Comparison of ENCODE assay signal across 10 cellular contexts in the genomic region with DNA sequence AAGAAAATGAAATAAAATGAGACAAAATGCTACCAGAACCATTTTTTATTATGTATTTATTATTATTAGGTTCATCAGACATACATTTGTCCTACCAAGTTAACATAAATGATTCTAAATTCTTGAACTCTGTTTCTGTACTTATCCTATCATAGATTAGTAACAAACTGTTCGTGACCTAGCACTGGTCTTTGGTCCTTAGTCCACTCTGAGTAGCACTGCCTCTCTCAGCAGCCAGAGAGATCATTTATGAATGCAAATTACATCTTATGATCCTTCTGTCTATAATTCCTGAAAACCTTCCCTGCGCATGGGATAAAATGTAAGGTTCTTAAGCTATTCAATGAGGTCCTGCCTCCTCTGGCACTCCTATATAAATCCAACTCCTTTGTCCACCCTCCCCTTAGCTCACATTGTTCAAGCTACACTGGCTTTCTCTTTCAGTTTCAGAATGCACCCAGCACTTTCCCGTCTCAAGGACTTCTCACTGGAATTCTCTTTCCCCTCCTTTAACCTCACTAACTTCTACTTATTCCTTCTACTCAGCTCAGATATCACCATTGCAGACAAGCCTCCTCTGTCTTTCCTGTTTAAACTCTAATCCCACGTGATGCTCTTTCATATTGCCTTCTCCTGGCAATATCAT. TPM values are rescaled to one million over a fixed set of nuclear protein-coding genes. Genes with fewer than 3 reads are reported as not detected.
DNase-seq lines count a peak whose midpoint lies in the region; ATAC-seq and TF ChIP-seq lines count a peak whose summit lies in the region.
"Had no signal": no experiment of that assay in that cellular context is flagged by ENCODE, and none has a peak within 500 bp of the region (broad histone marks: within the 10 kb centered on the region; RNA-seq: fewer than 3 reads in every experiment).

No MANE protein-coding gene starts in this region.

- peaks cover 0 to 45% (median 41%) of the 10 kb centered on the region in 4 donors for H3K4me1 ChIP-seq in esophagus muscularis mucosa
- H3K4me1 ChIP-seq: psoas muscle had no signal

- peak overlapping the region; percentile 26 to 54 (median 40) for H3K4me3 ChIP-seq in esophagus muscularis mucosa
- H3K4me3 ChIP-seq: psoas muscle had no signal

- intact Hi-C loops in esophagus muscularis mucosa (cut with DNase I): no loop called here

- no peaks in the 10 kb centered on the region for H3K36me3 ChIP-seq in esophagus muscularis mucosa

- peaks cover 3% of the 10 kb centered on the region for H3K27me3 Mint-ChIP-seq in IgD-negative memory B cell
- no peaks in the 10 kb centered on the region for H3K27me3 Mint-ChIP-seq in stimulated activated naive B cell treated with anti-CD40 and anti-IgM and Interleukin-4, amounts not matched to agents 10 μg/mL and 1 μg/mL and 100 μg/mL, for 72 hours
- no peaks in the 10 kb centered on the region for H3K27me3 Mint-ChIP-seq in effector memory CD8-positive, alpha-beta T cell

- H3K4me3 Mint-ChIP-seq in IgD-negative memory B cell: peak overlapping the region in 3 of 4 donors; percentile 28 to 58 (median 55)
- peak overlapping the region; percentile 7 to 65 for H3K4me3 Mint-ChIP-seq in stimulated activated naive B cell treated with anti-CD40 and anti-IgM and Interleukin-4, amounts not matched to agents 10 μg/mL and 1 μg/mL and 100 μg/mL, for 72 hours
- no peak overlapping the region for H3K4me3 Mint-ChIP-seq in effector memory CD8-positive, alpha-beta T cell

- 27% methylated on average over 4 of the region's 4 CpGs for WGBS in esophagus muscularis mucosa

- no peaks in the 10 kb centered on the region for H3K27me3 ChIP-seq in esophagus muscularis mucosa

- no peak for TF ChIP-seq EP300 in esophagus muscularis mucosa (IDR thresholded peaks at IDR 0.05)

- ATAC-seq in GM18907 (IDR thresholded peaks at IDR 0.05; ENCODE audit: unreplicated experiment) (peak; percentile 59), HG02973 (IDR thresholded peaks at IDR 0.05; ENCODE audit: unreplicated experiment) (no peak)
- peak in 1 of 2 donors; percentile 19 for ATAC-seq in stimulated activated naive B cell treated with anti-CD40 and anti-IgM and Interleukin-4, amounts not matched to agents 10 μg/mL and 1 μg/mL and 100 μg/mL, for 72 hours (replicated peaks)
- no peak for ATAC-seq in effector memory CD8-positive, alpha-beta T cell (replicated peaks)
- ATAC-seq: psoas muscle had no signal

- no peaks in the 10 kb centered on the region for H3K36me3 Mint-ChIP-seq in IgD-negative memory B cell
- no peaks in the 10 kb centered on the region for H3K36me3 Mint-ChIP-seq in stimulated activated naive B cell treated with anti-CD40 and anti-IgM and Interleukin-4, amounts not matched to agents 10 μg/mL and 1 μg/mL and 100 μg/mL, for 72 hours
- H3K36me3 Mint-ChIP-seq in effector memory CD8-positive, alpha-beta T cell (ENCODE audit: insufficient read depth): no peaks in the 10 kb centered on the region

- peak overlapping the region in 1 of 3 donors; percentile 26 for H3K27ac Mint-ChIP-seq in IgD-negative memory B cell
- H3K27ac Mint-ChIP-seq in stimulated activated naive B cell treated with anti-CD40 and anti-IgM and Interleukin-4, amounts not matched to agents 10 μg/mL and 1 μg/mL and 100 μg/mL, for 72 hours: peak overlapping the region; percentile 1
- H3K27ac Mint-ChIP-seq in effector memory CD8-positive, alpha-beta T cell: no peak overlapping the region

- no peaks in the 10 kb centered on the region for H3K9me3 ChIP-seq in esophagus muscularis mucosa
- H3K9me3 ChIP-seq: psoas muscle had no signal

- DNase-seq in esophagus muscularis mucosa (ENCODE audit: extremely low spot score) (no peak), NCI-H510A (lab: John Stamatoyannopoulos, UW) (no peak), NCI-H526 (lab: John Stamatoyannopoulos, UW) (no peak)
- no peak for DNase-seq in stimulated activated naive B cell treated with anti-CD40 and anti-IgM and Interleukin-4, amounts not matched to agents 10 μg/mL and 1 μg/mL and 100 μg/mL, for 72 hours
- DNase-seq in effector memory CD8-positive, alpha-beta T cell: no peak
- DNase-seq: activated CD4-positive, CD25-positive, alpha-beta regulatory T cell; psoas muscle had no signal

- H3K4me1 Mint-ChIP-seq in IgD-negative memory B cell: peaks cover 0 to 6% (median 5%) of the 10 kb centered on the region in 3 donors
- peaks cover 4 to 7% of the 10 kb centered on the region in 2 donors for H3K4me1 Mint-ChIP-seq in stimulated activated naive B cell treated with anti-CD40 and anti-IgM and Interleukin-4, amounts not matched to agents 10 μg/mL and 1 μg/mL and 100 μg/mL, for 72 hours
- no peaks in the 10 kb centered on the region for H3K4me1 Mint-ChIP-seq in effector memory CD8-positive, alpha-beta T cell (ENCODE audit: low read depth in 2 of 2)

- TF ChIP-seq CTCF in esophagus muscularis mucosa (IDR thresholded peaks at IDR 0.05): no peak

- no peaks in the 10 kb centered on the region for H3K9me3 Mint-ChIP-seq in IgD-negative memory B cell
- no peaks in the 10 kb centered on the region for H3K9me3 Mint-ChIP-seq in stimulated activated naive B cell treated with anti-CD40 and anti-IgM and Interleukin-4, amounts not matched to agents 10 μg/mL and 1 μg/mL and 100 μg/mL, for 72 hours
- peaks cover 6 to 7% of the 10 kb centered on the region in 2 donors for H3K9me3 Mint-ChIP-seq in effector memory CD8-positive, alpha-beta T cell

- H3K27ac ChIP-seq in esophagus muscularis mucosa (replicated peaks in 1 of 4): peak overlapping the region; percentile 72 to 77 (median 76)
- H3K27ac ChIP-seq: psoas muscle had no signal

- no peak for TF ChIP-seq POLR2A in esophagus muscularis mucosa (IDR thresholded peaks at IDR 0.05; ENCODE audit: low read depth)

RNA-seq across cellular contexts. Expression of gene PDZRN4, which starts 17.1 kb away (rescaled TPM):
- polyA plus RNA-seq in IgD-negative memory B cell: not detected
- total RNA-seq in esophagus muscularis mucosa: 10 to 100 TPM; 43.9 to 75.2 (median 50.6) TPM

Comparison
In these comparisons a context has a peak if more than half of its experiments do, and no peak if none do; other contexts are left out.
1. H3K4me3 Mint-ChIP-seq: peak in IgD-negative memory B cell (3 of 4) and stimulated activated naive B cell treated with anti-CD40 and anti-IgM and Interleukin-4, amounts not matched to agents 10 μg/mL and 1 μg/mL and 100 μg/mL, for 72 hours (2 of 2); none in effector memory CD8-positive, alpha-beta T cell (0 of 2).